In the genomic region with DNA sequence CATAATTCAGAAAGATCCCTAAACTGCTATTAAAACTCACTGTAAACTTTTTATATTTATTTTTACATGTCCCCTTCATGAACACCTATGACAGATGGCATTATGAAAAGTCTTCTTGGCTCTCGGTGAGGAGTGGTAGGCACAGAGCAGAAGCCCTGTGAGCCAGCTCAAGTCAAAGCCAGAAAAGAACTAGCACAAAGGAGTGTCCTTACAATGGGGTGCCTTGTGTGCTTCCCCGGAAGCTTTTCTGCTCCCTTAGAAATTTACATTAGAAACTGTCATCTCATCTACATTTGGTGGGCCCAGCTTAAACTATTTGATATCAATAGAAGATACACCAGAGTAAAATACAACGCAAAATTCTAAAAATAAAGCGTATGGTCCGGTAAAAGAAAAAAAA, we compare ENCODE assay signal across 1 cellular context.
TF ChIP-seq lines count a peak whose summit lies in the region.

No MANE protein-coding gene starts in this region.

TF ChIP-seq in SK-N-SH, 30 proteins besides CTCF, POLR2A, EP300 and RAD21 (continued from another document):
- no peak for TF ChIP-seq SIN3A (IDR thresholded peaks at IDR 0.05; ENCODE audit: borderline replicate concordance, low read depth, low read length)
